Comparison of ENCODE assay signal across 23 cellular contexts in the genomic region with DNA sequence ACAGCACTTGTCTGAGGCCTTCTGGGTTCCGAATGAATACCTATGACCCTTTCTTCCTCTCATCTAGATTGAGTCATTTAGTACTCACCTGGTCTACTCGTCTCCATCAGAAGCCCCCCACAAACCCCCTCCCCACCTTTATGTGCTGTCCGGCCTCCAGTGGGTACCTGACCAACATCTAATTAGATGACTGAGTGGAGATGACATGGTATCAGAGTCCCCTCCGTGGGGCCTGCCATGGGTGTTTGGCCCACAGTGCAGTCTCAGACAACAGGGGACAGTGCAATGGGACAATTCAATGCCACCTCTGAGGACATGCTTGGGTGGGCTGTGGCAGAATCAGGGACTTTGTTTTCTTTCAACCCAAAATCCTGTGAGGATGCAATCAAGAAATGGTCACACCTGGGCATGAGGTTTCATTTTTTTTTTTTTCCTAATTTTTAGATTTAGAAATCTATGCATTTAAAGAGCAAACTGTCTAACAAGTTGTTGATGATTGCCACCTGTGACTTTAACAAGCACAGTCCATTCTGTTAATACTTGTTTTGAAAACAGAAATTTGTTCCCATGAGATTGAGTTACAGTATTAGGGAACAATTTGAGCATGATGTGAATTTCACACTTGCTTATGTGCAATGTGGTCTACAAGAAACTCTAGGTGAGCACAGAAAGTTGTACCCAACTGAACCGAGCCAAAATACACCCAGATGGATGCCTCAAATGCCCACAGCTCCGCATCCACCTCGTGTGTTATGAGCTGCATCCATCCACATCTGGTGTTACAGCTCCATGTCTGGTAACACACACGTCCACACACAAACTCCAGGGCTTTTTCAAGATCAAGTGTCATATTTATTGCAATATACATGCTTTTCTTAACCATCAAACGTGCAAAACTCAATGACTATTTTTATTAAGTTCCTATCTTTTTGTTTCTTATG. TPM values are rescaled to one million over a fixed set of nuclear protein-coding genes. Genes with fewer than 3 reads are reported as not detected.
DNase-seq lines count a peak whose midpoint lies in the region; ATAC-seq and TF ChIP-seq lines count a peak whose summit lies in the region.
"Had no signal": no experiment of that assay in that cellular context is flagged by ENCODE, and none has a peak within 500 bp of the region (broad histone marks: within the 10 kb centered on the region; RNA-seq: fewer than 3 reads in every experiment).

No MANE protein-coding gene starts in this region.

- intact Hi-C loops in left cardiac atrium (cut with DNase I): no loop called here
- intact Hi-C loops in posterior cingulate gyrus (cut with DNase I): no loop called here
- intact Hi-C loops in uterus (cut with DNase I; ENCODE audit: low total_unique reads): no loop called here
- intact Hi-C loops in CD4-positive, alpha-beta memory T cell (cut with micrococcal nuclease): no loop called here

- no peaks in the 10 kb centered on the region for H4K20me1 ChIP-seq in neural progenitor cell (ENCODE audit: low read depth)

- H3K36me3 ChIP-seq in right atrium auricular region (no peaks in the 10 kb centered on the region), uterus (no peaks in the 10 kb centered on the region), neural progenitor cell (no peaks in the 10 kb centered on the region)
- no peaks in the 10 kb centered on the region for H3K36me3 ChIP-seq in CD4-positive, alpha-beta memory T cell (ENCODE audit: insufficient read depth, low read length)
- H3K36me3 ChIP-seq: heart left ventricle, upper lobe of left lung had no signal

- H3K9me3 Mint-ChIP-seq in central memory CD8-positive, alpha-beta T cell: no peaks in the 10 kb centered on the region
- H3K9me3 Mint-ChIP-seq in neural progenitor cell: no peaks in the 10 kb centered on the region
- no peaks in the 10 kb centered on the region for H3K9me3 Mint-ChIP-seq in CD4-positive, alpha-beta memory T cell
- H3K9me3 Mint-ChIP-seq: activated CD4-positive, alpha-beta T cell treated with anti-CD3 and anti-CD28 coated beads, Interleukin-2, amount 10 ng/mL, durations not matched to agents 24 days and 14 days; activated naive CD8-positive, alpha-beta T cell treated with anti-CD3 and anti-CD28 coated beads, Interleukin-2, amount 10 ng/mL, durations not matched to agents 7 days and 5 days; dendritic cell treated with granulocyte-macrophage colony-stimulating factor and Interleukin-4, amounts not matched to agents 40 ng/mL and 50 ng/mL, for 4 days; stimulated activated naive CD8-positive, alpha-beta T cell treated with anti-CD3 and anti-CD28 coated beads, Interleukin-15, Interleukin-2, amounts not matched to agents 100 ng/mL and 50 ng/mL, for 24 hours had no signal

- no peaks in the 10 kb centered on the region for H3K79me2 ChIP-seq in neural progenitor cell (ENCODE audit: low read depth)

- CTCF ChIA-PET in CD4-positive, alpha-beta memory T cell (lab: Charles Lee; ENCODE audit: partially characterized antibody): interaction anchor here (1.4 kb wide), 1 partner anchor 16 kb away, joined by 3 read pairs; no protein-coding TSS in a partner anchor

- H3K4me3 Mint-ChIP-seq in central memory CD8-positive, alpha-beta T cell: no peak overlapping the region
- H3K4me3 Mint-ChIP-seq in neural progenitor cell: no peak overlapping the region
- no peak overlapping the region for H3K4me3 Mint-ChIP-seq in CD4-positive, alpha-beta memory T cell
- H3K4me3 Mint-ChIP-seq: activated CD4-positive, alpha-beta T cell treated with anti-CD3 and anti-CD28 coated beads, Interleukin-2, amount 10 ng/mL, durations not matched to agents 24 days and 14 days; activated naive CD8-positive, alpha-beta T cell treated with anti-CD3 and anti-CD28 coated beads, Interleukin-2, amount 10 ng/mL, durations not matched to agents 7 days and 5 days; brain; dendritic cell treated with granulocyte-macrophage colony-stimulating factor and Interleukin-4, amounts not matched to agents 40 ng/mL and 50 ng/mL, for 4 days; stimulated activated naive CD8-positive, alpha-beta T cell treated with anti-CD3 and anti-CD28 coated beads, Interleukin-15, Interleukin-2, amounts not matched to agents 100 ng/mL and 50 ng/mL, for 24 hours had no signal

- H3K9me3 ChIP-seq in right atrium auricular region (no peaks in the 10 kb centered on the region), uterus (peaks cover 0 to 2% of the 10 kb centered on the region in 2 donors), neural progenitor cell (ENCODE audit: low read depth) (no peaks in the 10 kb centered on the region)
- H3K9me3 ChIP-seq in CD4-positive, alpha-beta memory T cell (ENCODE audit: control insufficient read depth in 1 of 2, low read length in 2 of 2): no peaks in the 10 kb centered on the region
- H3K9me3 ChIP-seq: heart left ventricle, upper lobe of left lung had no signal

- no peaks in the 10 kb centered on the region for H3K4me1 ChIP-seq in right atrium auricular region
- H3K4me1 ChIP-seq in uterus: no peaks in the 10 kb centered on the region
- H3K4me1 ChIP-seq in neural progenitor cell: no peaks in the 10 kb centered on the region
- H3K4me1 ChIP-seq in CD4-positive, alpha-beta memory T cell (ENCODE audit: insufficient read depth, low read length): no peaks in the 10 kb centered on the region

- H3K36me3 Mint-ChIP-seq in central memory CD8-positive, alpha-beta T cell (ENCODE audit: insufficient read depth): no peaks in the 10 kb centered on the region
- no peaks in the 10 kb centered on the region for H3K36me3 Mint-ChIP-seq in neural progenitor cell
- H3K36me3 Mint-ChIP-seq in CD4-positive, alpha-beta memory T cell: no peaks in the 10 kb centered on the region
- H3K36me3 Mint-ChIP-seq: activated naive CD8-positive, alpha-beta T cell treated with anti-CD3 and anti-CD28 coated beads, Interleukin-2, amount 10 ng/mL, durations not matched to agents 7 days and 5 days; brain had no signal

- TF ChIP-seq POLR2A in uterus (IDR thresholded peaks at IDR 0.05): no peak

- H3K27me3 ChIP-seq in right atrium auricular region (no peaks in the 10 kb centered on the region), uterus (no peaks in the 10 kb centered on the region), neural progenitor cell (no peaks in the 10 kb centered on the region)
- no peaks in the 10 kb centered on the region for H3K27me3 ChIP-seq in CD4-positive, alpha-beta memory T cell (ENCODE audit: insufficient read depth, low read length)
- H3K27me3 ChIP-seq: upper lobe of left lung had no signal

- no peak overlapping the region for H3K27ac Mint-ChIP-seq in central memory CD8-positive, alpha-beta T cell (ENCODE audit: low read depth)
- no peak overlapping the region for H3K27ac Mint-ChIP-seq in neural progenitor cell
- H3K27ac Mint-ChIP-seq in CD4-positive, alpha-beta memory T cell: no peak overlapping the region
- H3K27ac Mint-ChIP-seq: activated CD4-positive, alpha-beta T cell treated with anti-CD3 and anti-CD28 coated beads, Interleukin-2, amount 10 ng/mL, durations not matched to agents 24 days and 14 days; activated naive CD8-positive, alpha-beta T cell treated with anti-CD3 and anti-CD28 coated beads, Interleukin-2, amount 10 ng/mL, durations not matched to agents 7 days and 5 days; brain; dendritic cell treated with granulocyte-macrophage colony-stimulating factor and Interleukin-4, amounts not matched to agents 40 ng/mL and 50 ng/mL, for 4 days; stimulated activated naive CD8-positive, alpha-beta T cell treated with anti-CD3 and anti-CD28 coated beads, Interleukin-15, Interleukin-2, amounts not matched to agents 100 ng/mL and 50 ng/mL, for 24 hours had no signal

- DNase-seq in left cardiac atrium (peak; percentile 13), right atrium auricular region (ENCODE audit: low spot score) (no peak), posterior cingulate gyrus (peak in 6 of 10 donors; percentile 4 to 73 (median 34)), uterus (peak; percentile 4 to 11), neural progenitor cell (ENCODE audit: low spot score) (no peak), DMS153 (lab: John Stamatoyannopoulos, UW) (no peak)
- no peak for DNase-seq in central memory CD8-positive, alpha-beta T cell (ENCODE audit: low spot score in 2 of 2)
- no peak for DNase-seq in CD4-positive, alpha-beta memory T cell
- DNase-seq: activated CD4-positive, alpha-beta T cell treated with anti-CD3 and anti-CD28 coated beads, Interleukin-2, amount 10 ng/mL, durations not matched to agents 24 days and 14 days; DMS79 treated with DMSO at 0.1 percent for 48 hours; NCI-H1417 treated with DMSO at 0.1 percent for 48 hours; NCI-H2171; NCI-H526 treated with DMSO at 0.1 percent for 48 hours; SIG-M5 had no signal

- no peak overlapping the region for H3K9ac ChIP-seq in neural progenitor cell

- H3F3A ChIP-seq in neural progenitor cell (ENCODE audit: low read depth): peaks cover 14% of the 10 kb centered on the region

- H3K27ac ChIP-seq in right atrium auricular region (no peak overlapping the region), uterus (no peak overlapping the region), neural progenitor cell (no peak overlapping the region)
- no peak overlapping the region for H3K27ac ChIP-seq in CD4-positive, alpha-beta memory T cell (ENCODE audit: low read depth, low read length)
- H3K27ac ChIP-seq: heart left ventricle, HL-60, upper lobe of left lung had no signal

- ATAC-seq in left cardiac atrium: no peak
- ATAC-seq in central memory CD8-positive, alpha-beta T cell (replicated peaks; ENCODE audit: extremely low read depth, poor library complexity, severe bottlenecking): peak; percentile 7

- no peak overlapping the region for H3K4me2 ChIP-seq in neural progenitor cell

- H3K4me3 ChIP-seq in right atrium auricular region (no peak overlapping the region), uterus (no peak overlapping the region), neural progenitor cell (no peak overlapping the region)
- H3K4me3 ChIP-seq in CD4-positive, alpha-beta memory T cell (ENCODE audit: low read length in 2 of 2): no peak overlapping the region
- H3K4me3 ChIP-seq: heart left ventricle, lung, upper lobe of left lung had no signal

- TF ChIP-seq CTCF in right atrium auricular region (IDR thresholded peaks at IDR 0.05) (no peak), uterus (IDR thresholded peaks at IDR 0.05) (no peak), neural progenitor cell (IDR thresholded peaks at IDR 0.05) (no peak)

- H3K27me3 Mint-ChIP-seq in central memory CD8-positive, alpha-beta T cell: no peaks in the 10 kb centered on the region
- no peaks in the 10 kb centered on the region for H3K27me3 Mint-ChIP-seq in neural progenitor cell (ENCODE audit: insufficient read depth, low read depth)
- no peaks in the 10 kb centered on the region for H3K27me3 Mint-ChIP-seq in CD4-positive, alpha-beta memory T cell
- H3K27me3 Mint-ChIP-seq: activated CD4-positive, alpha-beta T cell treated with anti-CD3 and anti-CD28 coated beads, Interleukin-2, amount 10 ng/mL, durations not matched to agents 24 days and 14 days; stimulated activated naive CD8-positive, alpha-beta T cell treated with anti-CD3 and anti-CD28 coated beads, Interleukin-15, Interleukin-2, amounts not matched to agents 100 ng/mL and 50 ng/mL, for 24 hours had no signal

- no peaks in the 10 kb centered on the region for H3K4me1 Mint-ChIP-seq in central memory CD8-positive, alpha-beta T cell
- no peaks in the 10 kb centered on the region for H3K4me1 Mint-ChIP-seq in neural progenitor cell
- H3K4me1 Mint-ChIP-seq in CD4-positive, alpha-beta memory T cell: no peaks in the 10 kb centered on the region
- H3K4me1 Mint-ChIP-seq: activated CD4-positive, alpha-beta T cell treated with anti-CD3 and anti-CD28 coated beads, Interleukin-2, amount 10 ng/mL, durations not matched to agents 24 days and 14 days; activated naive CD8-positive, alpha-beta T cell treated with anti-CD3 and anti-CD28 coated beads, Interleukin-2, amount 10 ng/mL, durations not matched to agents 7 days and 5 days; brain had no signal

- POLR2A ChIA-PET in CD4-positive, alpha-beta memory T cell (lab: Charles Lee; ENCODE audit: partially characterized antibody): no interaction called here

- H2AFZ ChIP-seq in neural progenitor cell (replicated peaks): no peak overlapping the region

RNA-seq across cellular contexts. Expression of a gene that starts 27.5 kb away (rescaled TPM):
- total RNA-seq in left cardiac atrium (not detected), right atrium auricular region (under 1 TPM; 0.26 to 0.67 TPM), uterus (1 to 10 TPM in 1 of 4 donors, not detected in 3; 3.5 TPM), neural progenitor cell (ENCODE audit: low replicate concordance) (6.9 and 18.1 TPM in 2 replicates)
- not detected for total RNA-seq in CD4-positive, alpha-beta memory T cell
- not detected for polyA plus RNA-seq in CD4-positive, alpha-beta memory T cell
- total RNA-seq: activated CD4-positive, alpha-beta T cell treated with anti-CD3 and anti-CD28 coated beads, Interleukin-2, amount 10 ng/mL, durations not matched to agents 24 days and 14 days; activated naive CD8-positive, alpha-beta T cell treated with anti-CD3 and anti-CD28 coated beads, Interleukin-2, amount 10 ng/mL, durations not matched to agents 7 days and 5 days; myocyte had no signal
- polyA plus RNA-seq: heart left ventricle had no signal

RNA-seq across cellular contexts. Expression of a gene that starts 50.0 kb away (rescaled TPM):
- total RNA-seq in left cardiac atrium (1 to 10 TPM; 4.6 to 4.9 TPM), right atrium auricular region (1 to 10 TPM; 1.5 to 2.7 TPM), uterus (10 to 100 TPM in 2 of 4 donors, 1 to 10 TPM in 2; 3.0 to 22.8 (median 14.0) TPM), neural progenitor cell (ENCODE audit: low replicate concordance) (0.15 and 0.17 TPM in 2 replicates)
- total RNA-seq in CD4-positive, alpha-beta memory T cell: 1 to 10 TPM in 1 of 2 experiments, under 1 TPM in 1; 0.99 to 1.7 TPM
- polyA plus RNA-seq in CD4-positive, alpha-beta memory T cell: under 1 TPM; 0.10 TPM

Comparison
In these comparisons a context has a peak if more than half of its experiments do, and no peak if none do; other contexts are left out.
1. DNase-seq: peak in left cardiac atrium (single experiment), posterior cingulate gyrus (6 of 10) and uterus (2 of 2); none in right atrium auricular region (single experiment), central memory CD8-positive, alpha-beta T cell (0 of 2), neural progenitor cell (single experiment), CD4-positive, alpha-beta memory T cell (0 of 5) and DMS153 (single experiment).